ENCODE assay signal across 8 cellular contexts in genomic region chr12:102958073-102958829, GRCh38. TPM values are rescaled to one million over a fixed set of nuclear protein-coding genes. Genes with fewer than 3 reads are reported as not detected.
DNase-seq lines count a peak whose midpoint lies in the region; ATAC-seq and TF ChIP-seq lines count a peak whose summit lies in the region.

No MANE protein-coding gene starts in this region.

- intact Hi-C loops in breast epithelium (cut with DNase I; ENCODE audit: low total_unique reads), result no loop called here
- intact Hi-C loops in MCF 10A (cut with micrococcal nuclease), result no loop called here
- intact Hi-C loops in posterior cingulate gyrus (cut with DNase I), result no loop called here

- no peaks in the 10 kb centered on the region for H3K36me3 ChIP-seq in breast epithelium
- H3K36me3 ChIP-seq in fibroblast of lung (ENCODE audit: control insufficient read depth, insufficient read depth, low read length), result no peaks in the 10 kb centered on the region

- no peaks in the 10 kb centered on the region for H3K4me1 Mint-ChIP-seq in MCF 10A (ENCODE audit: insufficient read depth, unreplicated experiment)
- peaks cover 8% of the 10 kb centered on the region for H3K4me1 Mint-ChIP-seq in HFFc6 (ENCODE audit: low read depth)

- no peak for DNase-seq in breast epithelium (ENCODE audit: low spot score in 2 of 2)
- no peak for DNase-seq in MCF 10A (ENCODE audit: unreplicated experiment)
- DNase-seq in HFFc6, result no peak
- peak; percentile 45 for DNase-seq in SK-N-DZ (ENCODE audit: low spot score)
- DNase-seq in fibroblast of lung (ENCODE audit: low read depth in 2 of 2), result peak; percentile 10 to 46
- DNase-seq in posterior cingulate gyrus, result peak in 7 of 10 donors; percentile 29 to 91 (median 41)
- no peak for DNase-seq in SHP77 treated with DMSO at 0.1 percent for 48 hours (lab: John Stamatoyannopoulos, UW)

- H3K4me1 ChIP-seq in breast epithelium, result peaks cover 0 to 5% of the 10 kb centered on the region in 2 donors
- no peaks in the 10 kb centered on the region for H3K4me1 ChIP-seq in fibroblast of lung (ENCODE audit: control insufficient read depth, extremely low read depth, insufficient read depth, low read length)

- H3K4me3 ChIP-seq in breast epithelium (peak overlapping the region; percentile 23 to 62 (median 47)), fibroblast of lung (replicated peaks in 1 of 4; ENCODE audit: control extremely low read depth in 1 of 4, insufficient read depth in 1 of 4, low read depth in 3 of 4, low read length in 4 of 4) (peak overlapping the region in 1 of 4 experiments; percentile 44)

- H3K9me3 Mint-ChIP-seq in MCF 10A (ENCODE audit: unreplicated experiment) (peaks cover 10% of the 10 kb centered on the region), HFFc6 (no peaks in the 10 kb centered on the region)

- H3K4me2 ChIP-seq in fibroblast of lung (ENCODE audit: extremely low read depth, insufficient read depth, low read length), result no peak overlapping the region

- TF ChIP-seq CTCF in breast epithelium (IDR thresholded peaks at IDR 0.05), result no peak
- TF ChIP-seq CTCF in MCF 10A (IDR thresholded peaks at IDR 0.05; ENCODE audit: unreplicated experiment), result no peak
- TF ChIP-seq CTCF in HFFc6 (IDR thresholded peaks at IDR 0.05), result no peak
- TF ChIP-seq CTCF in fibroblast of lung (conservative IDR thresholded peaks at IDR 0.05 in 1 of 2, IDR thresholded peaks at IDR 0.05 in 1 of 2; ENCODE audit: low read depth in 1 of 2, low read length in 2 of 2), result no peak

- TF ChIP-seq POLR2A in breast epithelium (IDR thresholded peaks at IDR 0.05), result no peak

- no peaks in the 10 kb centered on the region for H3K79me2 ChIP-seq in fibroblast of lung (ENCODE audit: control insufficient read depth, insufficient read depth, low read length)

- H3K4me3 Mint-ChIP-seq in MCF 10A (ENCODE audit: unreplicated experiment) (no peak overlapping the region), HFFc6 (peak overlapping the region; percentile 86)

- H3K9me3 ChIP-seq in breast epithelium (no peaks in the 10 kb centered on the region), fibroblast of lung (ENCODE audit: control insufficient read depth, insufficient read depth, low read depth, low read length) (no peaks in the 10 kb centered on the region)

- H3K27ac Mint-ChIP-seq in MCF 10A (ENCODE audit: low read depth, unreplicated experiment), result no peak overlapping the region
- no peak overlapping the region for H3K27ac Mint-ChIP-seq in HFFc6

- no peaks in the 10 kb centered on the region for H4K20me1 ChIP-seq in fibroblast of lung (ENCODE audit: control insufficient read depth, extremely low read depth, insufficient read depth, low read length)

- no TSS peak for BruUV-seq in MCF 10A (replicated peaks; lab: Mats Ljungman, UMichigan)

- H3K36me3 Mint-ChIP-seq in MCF 10A (ENCODE audit: insufficient read depth, unreplicated experiment), result no peaks in the 10 kb centered on the region
- no peaks in the 10 kb centered on the region for H3K36me3 Mint-ChIP-seq in HFFc6 (ENCODE audit: low read depth)

- POLR2A ChIA-PET in MCF 10A (lab: Yijun Ruan, JAX), result no interaction called here

- H2AFZ ChIP-seq in fibroblast of lung (ENCODE audit: low read length), result no peak overlapping the region

- CTCF ChIA-PET in MCF 10A (lab: Yijun Ruan, JAX), result no interaction called here

- no peak for ATAC-seq in HG03469 (IDR thresholded peaks at IDR 0.05; ENCODE audit: unreplicated experiment)

- H3K27ac ChIP-seq in breast epithelium, result no peak overlapping the region
- no peak overlapping the region for H3K27ac ChIP-seq in fibroblast of lung (ENCODE audit: insufficient read depth, low read length)

- no peaks in the 10 kb centered on the region for H3K27me3 Mint-ChIP-seq in MCF 10A (ENCODE audit: insufficient read depth, unreplicated experiment)
- peaks cover 52% of the 10 kb centered on the region for H3K27me3 Mint-ChIP-seq in HFFc6 (ENCODE audit: insufficient read depth)

- no peak overlapping the region for H3K9ac ChIP-seq in fibroblast of lung (ENCODE audit: insufficient read depth, low read length)

- H3K27me3 ChIP-seq in breast epithelium, result peaks cover 3 to 94% of the 10 kb centered on the region in 2 donors
- peaks cover 23% of the 10 kb centered on the region for H3K27me3 ChIP-seq in fibroblast of lung (ENCODE audit: control insufficient read depth, insufficient read depth, low read length)

RNA-seq across cellular contexts. Expression of gene ASCL1, which starts 0.8 kb away (rescaled TPM):
- total RNA-seq in breast epithelium, result under 1 TPM in 1 of 3 donors, not detected in 2; 0.15 TPM
- total RNA-seq in MCF 10A (2022), result not detected in 2 replicates
- total RNA-seq in HFFc6 (2021; fragmentation: NEBNext Ultra II Directional; extraction: Animal tissue kit (Norgen Biotek cat#: 25700)), result not detected
- polyA plus RNA-seq in SK-N-DZ (2014; cell fraction: cytosol; rRNA removed), result 317 and 369 TPM in 2 replicates
- polyA plus RNA-seq in SK-N-DZ (2014; cell fraction: nucleus; rRNA removed), result 169 and 203 TPM in 2 replicates
- total RNA-seq in fibroblast of lung, result not detected in 2 replicates
- polyA plus RNA-seq in fibroblast of lung, result not detected in 2 replicates
- polyA plus RNA-seq in fibroblast of lung (2012), result not detected in 2 replicates
- not detected in 2 replicates for polyA minus RNA-seq in fibroblast of lung (ENCODE audit: low replicate concordance)

RNA-seq across cellular contexts. Expression of gene PAH, which starts 41.2 kb away (rescaled TPM):
- total RNA-seq in breast epithelium, result 1 to 10 TPM in 1 of 3 donors, not detected in 2; 2.8 TPM
- total RNA-seq in MCF 10A (2022), result not detected in 2 replicates
- not detected for total RNA-seq in HFFc6 (2021; fragmentation: NEBNext Ultra II Directional; extraction: Animal tissue kit (Norgen Biotek cat#: 25700))
- not detected in 2 replicates for polyA plus RNA-seq in SK-N-DZ (2014; cell fraction: cytosol; rRNA removed)
- polyA plus RNA-seq in SK-N-DZ (2014; cell fraction: nucleus; rRNA removed), result 0.15 TPM in 1 of 2 replicates, not detected in the other
- total RNA-seq in fibroblast of lung, result not detected in 2 replicates
- polyA plus RNA-seq in fibroblast of lung, result not detected in 2 replicates
- polyA plus RNA-seq in fibroblast of lung (2012), result not detected in 2 replicates
- not detected in 2 replicates for polyA minus RNA-seq in fibroblast of lung (ENCODE audit: low replicate concordance)

Comparison
In these comparisons a context has a peak if more than half of its experiments do, and no peak if none do; other contexts are left out.
1. DNase-seq: peak in SK-N-DZ (single experiment), fibroblast of lung (2 of 2) and posterior cingulate gyrus (7 of 10); none in breast epithelium (0 of 2), MCF 10A (single experiment), HFFc6 (single experiment) and SHP77 treated with DMSO at 0.1 percent for 48 hours (single experiment).